ENCODE assay signal across 8 cellular contexts in genomic region chr21:43333301-43334062, GRCh38.
DNase-seq lines count a peak whose midpoint lies in the region; ATAC-seq and TF ChIP-seq lines count a peak whose summit lies in the region.

No MANE protein-coding gene starts in this region.

- no peaks in the 10 kb centered on the region for H3K36me3 Mint-ChIP-seq in progenitor cell of endocrine pancreas (ENCODE audit: insufficient read depth)

- H3K4me1 Mint-ChIP-seq in progenitor cell of endocrine pancreas (ENCODE audit: low read depth): peaks cover 24% of the 10 kb centered on the region

- TF ChIP-seq CTCF in PC-9 (conservative IDR thresholded peaks at IDR 0.05) (no peak), foreskin fibroblast (IDR thresholded peaks at IDR 0.05; ENCODE audit: low read depth, low read length) (no peak), progenitor cell of endocrine pancreas (IDR thresholded peaks at IDR 0.05; ENCODE audit: unreplicated experiment) (no peak)

- intact Hi-C loops in PC-9 (cut with micrococcal nuclease; ENCODE audit: unreplicated experiment): loop anchor here (1.0 to 10.0 kb wide), 2 partner anchors 10 to 311 kb away; no protein-coding TSS in a partner anchor

- BruUV-seq in PC-9 (replicated peaks; lab: Mats Ljungman, UMichigan): TSS peak; percentile 71

- POLR2A ChIA-PET in PC-9 (lab: Charles Lee; ENCODE audit: unreplicated experiment): interaction anchor here (0.7 to 1.0 kb wide), 2 partner anchors 10 to 307 kb away, joined by 3 to 6 read pairs; no protein-coding TSS in a partner anchor

- CTCF ChIA-PET in PC-9 (lab: Charles Lee): interaction anchor here (0.6 kb wide), 1 partner anchor 41 kb away, joined by 6 read pairs; no protein-coding TSS in a partner anchor

- no peaks in the 10 kb centered on the region for H3K9me3 Mint-ChIP-seq in progenitor cell of endocrine pancreas (ENCODE audit: low read depth)

- peak overlapping the region; percentile 93 for H3K4me2 ChIP-seq in PC-9

- no peaks in the 10 kb centered on the region for H4K20me1 ChIP-seq in PC-9 (ENCODE audit: insufficient read depth)

- H3K9me2 ChIP-seq in PC-9 (ENCODE audit: insufficient read depth): no peaks in the 10 kb centered on the region

- ATAC-seq in GM18861 (IDR thresholded peaks at IDR 0.05; ENCODE audit: unreplicated experiment): no peak
- ATAC-seq in GM19351 (IDR thresholded peaks at IDR 0.05; ENCODE audit: unreplicated experiment): no peak
- ATAC-seq in HG03571 (IDR thresholded peaks at IDR 0.05; ENCODE audit: unreplicated experiment): no peak

- DNase-seq in EH (ENCODE audit: low read depth) (peak; percentile 98), PC-9 (peak; percentile 81 to 85), foreskin fibroblast (peak; percentile 86 to 91), progenitor cell of endocrine pancreas (ENCODE audit: low spot score, unreplicated experiment) (peak; percentile 41), putamen (ENCODE audit: low spot score) (no peak)

- H2AFZ ChIP-seq in PC-9: peak overlapping the region; percentile 76

- peak overlapping the region; percentile 86 for H3K27ac ChIP-seq in PC-9

- H3K4me3 Mint-ChIP-seq in progenitor cell of endocrine pancreas (ENCODE audit: low read depth): peak overlapping the region; percentile 49

- peak overlapping the region; percentile 89 for H3K27ac Mint-ChIP-seq in progenitor cell of endocrine pancreas

- peaks cover 20% of the 10 kb centered on the region for H3K4me1 ChIP-seq in PC-9 (replicated peaks; ENCODE audit: insufficient read depth)

- H3K4me3 ChIP-seq in PC-9: peak overlapping the region; percentile 51; the same call in 1 of the 2 replicates
- H3K4me3 ChIP-seq in foreskin fibroblast (ENCODE audit: low read depth in 1 of 2, low read length in 2 of 2): peak overlapping the region in 1 of 2 donors; percentile 33

- H3K36me3 ChIP-seq in PC-9 (ENCODE audit: low read depth): no peaks in the 10 kb centered on the region

- no peaks in the 10 kb centered on the region for H3K27me3 ChIP-seq in PC-9 (ENCODE audit: insufficient read depth, low read depth)

- H3K9me3 ChIP-seq in PC-9 (ENCODE audit: insufficient read depth, low read depth): no peaks in the 10 kb centered on the region

- H3K27me3 Mint-ChIP-seq in progenitor cell of endocrine pancreas: peaks cover 23% of the 10 kb centered on the region

- peaks cover 13% of the 10 kb centered on the region; the same call in 1 of the 2 replicates for H3F3A ChIP-seq in PC-9 (ENCODE audit: insufficient read depth, low read depth)

- H3K79me2 ChIP-seq in PC-9 (ENCODE audit: low read depth): no peaks in the 10 kb centered on the region
